16 cellular contexts compared by ENCODE assay signal in genomic region chr20:36647194-36648121, GRCh38. TPM values are rescaled to one million over a fixed set of nuclear protein-coding genes. Genes with fewer than 3 reads are reported as not detected.
DNase-seq lines count a peak whose midpoint lies in the region; ATAC-seq and TF ChIP-seq lines count a peak whose summit lies in the region.
"Had no signal": no experiment of that assay in that cellular context is flagged by ENCODE, and none has a peak within 500 bp of the region (broad histone marks: within the 10 kb centered on the region; RNA-seq: fewer than 3 reads in every experiment).

No MANE protein-coding gene starts in this region.

- POLR2A ChIA-PET in CD4-positive, alpha-beta memory T cell (lab: Charles Lee; ENCODE audit: partially characterized antibody) = interaction anchor here (1.6 to 7.1 kb wide), 4 partner anchors 11 to 39 kb away, joined by 3 to 131 read pairs (median 48); partner anchors contain the start of gene RAB5IF
- POLR2A ChIA-PET in activated CD8-positive, alpha-beta T cell treated with anti-CD3 and anti-CD28 coated beads for 36 hours (lab: Charles Lee) = interaction anchor here (0.6 to 3.8 kb wide), 5 partner anchors 14 to 127 kb away, joined by 3 to 18 read pairs (median 3); partner anchors contain the start of gene DSN1

- no peak for DNase-seq in CD14-positive monocyte (ENCODE audit: low spot score)
- no peak for DNase-seq in CD4-positive, alpha-beta memory T cell
- no peak for DNase-seq in activated CD8-positive, alpha-beta T cell treated with anti-CD3 and anti-CD28 coated beads for 36 hours
- DNase-seq in memory B cell (ENCODE audit: low spot score in 2 of 2) = no peak
- no peak for DNase-seq in NCI-H1105 treated with DMSO at 0.1 percent for 48 hours (lab: John Stamatoyannopoulos, UW)
- no peak for DNase-seq in UCSD-AML1 (lab: John Stamatoyannopoulos, UW; ENCODE audit: unreplicated experiment)
- no peak for DNase-seq in NCI-H524 treated with DMSO at 0.1 percent for 48 hours (lab: John Stamatoyannopoulos, UW)
- DNase-seq: C1 segment of cervical spinal cord, HCEC 1CT, hippocampal formation, KBM-7, NCI-H1417, NCI-H226 had no signal

- ATAC-seq in activated CD8-positive, alpha-beta T cell treated with anti-CD3 and anti-CD28 coated beads for 36 hours = no peak
- no peak for ATAC-seq in memory B cell (ENCODE audit: low read depth)
- ATAC-seq: GM12878 had no signal

- H3K4me3 Mint-ChIP-seq in CD14-positive monocyte = no peak overlapping the region
- H3K4me3 Mint-ChIP-seq in CD4-positive, alpha-beta memory T cell = peak overlapping the region in 7 of 8 donors; percentile 40 to 98 (median 57)
- peak overlapping the region; percentile 39 for H3K4me3 Mint-ChIP-seq in activated CD8-positive, alpha-beta T cell treated with anti-CD3 and anti-CD28 coated beads for 36 hours
- H3K4me3 Mint-ChIP-seq in memory B cell = no peak overlapping the region

- H3K4me1 ChIP-seq in CD4-positive, alpha-beta memory T cell (ENCODE audit: insufficient read depth, low read length) = peaks cover 33% of the 10 kb centered on the region

- no peaks in the 10 kb centered on the region for H3K9me3 ChIP-seq in CD4-positive, alpha-beta memory T cell (ENCODE audit: control insufficient read depth in 1 of 2, low read length in 2 of 2)

- H3K36me3 Mint-ChIP-seq in CD14-positive monocyte (peaks cover 4 to 11% of the 10 kb centered on the region in 2 donors), memory B cell (peaks cover 4% of the 10 kb centered on the region)
- peaks cover 9 to 32% of the 10 kb centered on the region in 2 donors for H3K36me3 Mint-ChIP-seq in CD4-positive, alpha-beta memory T cell
- peaks cover 20% of the 10 kb centered on the region for H3K36me3 Mint-ChIP-seq in activated CD8-positive, alpha-beta T cell treated with anti-CD3 and anti-CD28 coated beads for 36 hours (ENCODE audit: low read depth)

- no peak overlapping the region for H3K27ac ChIP-seq in CD4-positive, alpha-beta memory T cell (ENCODE audit: low read depth, low read length)

- H3K4me3 ChIP-seq in CD4-positive, alpha-beta memory T cell (ENCODE audit: low read length in 2 of 2) = no peak overlapping the region
- H3K4me3 ChIP-seq: GM12878 had no signal

- CTCF ChIA-PET in CD4-positive, alpha-beta memory T cell (lab: Charles Lee; ENCODE audit: partially characterized antibody) = interaction anchor here (0.7 to 6.8 kb wide), 6 partner anchors 17 to 107 kb away, joined by 3 to 83 read pairs (median 15); partner anchors contain the start of gene RAB5IF
- CTCF ChIA-PET in activated CD8-positive, alpha-beta T cell treated with anti-CD3 and anti-CD28 coated beads for 36 hours (lab: Charles Lee) = interaction anchor here (0.7 to 1.1 kb wide), 2 partner anchors 35 to 127 kb away, joined by 3 to 4 read pairs; no protein-coding TSS in a partner anchor

- TF ChIP-seq CTCF in CD14-positive monocyte (IDR thresholded peaks at IDR 0.05) = no peak
- TF ChIP-seq CTCF in activated CD8-positive, alpha-beta T cell treated with anti-CD3 and anti-CD28 coated beads for 36 hours (IDR thresholded peaks at IDR 0.05) = no peak

- H3K27me3 ChIP-seq in CD4-positive, alpha-beta memory T cell (ENCODE audit: insufficient read depth, low read length) = no peaks in the 10 kb centered on the region

- peaks cover 0 to 1% (median under 1%) of the 10 kb centered on the region in 3 donors for H3K27me3 Mint-ChIP-seq in CD14-positive monocyte (ENCODE audit: low read depth in 3 of 3)
- no peaks in the 10 kb centered on the region for H3K27me3 Mint-ChIP-seq in CD4-positive, alpha-beta memory T cell
- H3K27me3 Mint-ChIP-seq in activated CD8-positive, alpha-beta T cell treated with anti-CD3 and anti-CD28 coated beads for 36 hours = no peaks in the 10 kb centered on the region
- H3K27me3 Mint-ChIP-seq in memory B cell = no peaks in the 10 kb centered on the region

- H3K4me1 Mint-ChIP-seq in CD14-positive monocyte = peaks cover 11% of the 10 kb centered on the region
- peaks cover 21 to 54% (median 38%) of the 10 kb centered on the region in 4 donors for H3K4me1 Mint-ChIP-seq in CD4-positive, alpha-beta memory T cell
- H3K4me1 Mint-ChIP-seq in activated CD8-positive, alpha-beta T cell treated with anti-CD3 and anti-CD28 coated beads for 36 hours (ENCODE audit: low read depth) = peaks cover 28% of the 10 kb centered on the region
- peaks cover 13% of the 10 kb centered on the region for H3K4me1 Mint-ChIP-seq in memory B cell

- H3K36me3 ChIP-seq in CD4-positive, alpha-beta memory T cell (ENCODE audit: insufficient read depth, low read length) = no peaks in the 10 kb centered on the region

- H3K9me3 Mint-ChIP-seq in CD14-positive monocyte = no peaks in the 10 kb centered on the region
- H3K9me3 Mint-ChIP-seq in CD4-positive, alpha-beta memory T cell = no peaks in the 10 kb centered on the region
- H3K9me3 Mint-ChIP-seq in activated CD8-positive, alpha-beta T cell treated with anti-CD3 and anti-CD28 coated beads for 36 hours = no peaks in the 10 kb centered on the region
- H3K9me3 Mint-ChIP-seq in memory B cell = no peaks in the 10 kb centered on the region

- H3K27ac Mint-ChIP-seq in CD14-positive monocyte (peak overlapping the region in 4 of 7 donors; percentile 12 to 76 (median 42)), memory B cell (peak overlapping the region; percentile 50)
- H3K27ac Mint-ChIP-seq in CD4-positive, alpha-beta memory T cell = peak overlapping the region; percentile 57 to 98 (median 96)
- peak overlapping the region; percentile 67 for H3K27ac Mint-ChIP-seq in activated CD8-positive, alpha-beta T cell treated with anti-CD3 and anti-CD28 coated beads for 36 hours

- intact Hi-C loops in CD14-positive monocyte (cut with micrococcal nuclease) = no loop called here
- intact Hi-C loops in CD4-positive, alpha-beta memory T cell (cut with micrococcal nuclease) = loop anchor here (5.0 kb wide), 1 partner anchor 100 kb away; the partner anchor contains the start of gene NDRG3
- intact Hi-C loops in activated CD8-positive, alpha-beta T cell treated with anti-CD3 and anti-CD28 coated beads for 36 hours (cut with micrococcal nuclease) = no loop called here

RNA-seq across cellular contexts. Expression of gene SLA2, which starts 1.5 kb away (rescaled TPM):
- polyA plus RNA-seq in CD14-positive monocyte = under 1 TPM; 0.16 to 0.17 TPM
- total RNA-seq in CD4-positive, alpha-beta memory T cell = 10 to 100 TPM; 28.7 to 29.9 TPM
- 10 to 100 TPM; 12.7 to 14.3 TPM for polyA plus RNA-seq in CD4-positive, alpha-beta memory T cell
- total RNA-seq in activated CD8-positive, alpha-beta T cell treated with anti-CD3 and anti-CD28 coated beads for 36 hours = 10 to 100 TPM; 51.5 to 53.5 TPM
- total RNA-seq: dermis microvascular lymphatic vessel endothelial cell, SK-MEL-5 had no signal

RNA-seq across cellular contexts. Expression of gene RAB5IF, which starts 41.9 kb away (rescaled TPM):
- polyA plus RNA-seq in CD14-positive monocyte = 100 to 1,000 TPM; 757 to 790 TPM
- total RNA-seq in CD4-positive, alpha-beta memory T cell = 10 to 100 TPM; 63.4 to 67.5 TPM
- polyA plus RNA-seq in CD4-positive, alpha-beta memory T cell = 100 to 1,000 TPM; 162 to 212 TPM
- 10 to 100 TPM; 74.5 to 77.1 TPM for total RNA-seq in activated CD8-positive, alpha-beta T cell treated with anti-CD3 and anti-CD28 coated beads for 36 hours

Comparison
In these comparisons a context has a peak if more than half of its experiments do, and no peak if none do; other contexts are left out.
1. H3K27ac Mint-ChIP-seq: peak in every context shown above with its lines; median percentile 96 in CD4-positive, alpha-beta memory T cell; 67 in activated CD8-positive, alpha-beta T cell treated with anti-CD3 and anti-CD28 coated beads for 36 hours; 50 in memory B cell; 42 in CD14-positive monocyte.
2. H3K4me3 Mint-ChIP-seq: peak in CD4-positive, alpha-beta memory T cell (7 of 8) and activated CD8-positive, alpha-beta T cell treated with anti-CD3 and anti-CD28 coated beads for 36 hours (single experiment); none in CD14-positive monocyte (0 of 2) and memory B cell (single experiment).